ENCODE assay signal across 10 cellular contexts in genomic region chr3:134677196-134677986, GRCh38. TPM values are rescaled to one million over a fixed set of nuclear protein-coding genes. Genes with fewer than 3 reads are reported as not detected.
DNase-seq lines count a peak whose midpoint lies in the region; ATAC-seq, FAIRE-seq and TF ChIP-seq lines count a peak whose summit lies in the region.
"Had no signal": no experiment of that assay in that cellular context is flagged by ENCODE, and none has a peak within 500 bp of the region (broad histone marks: within the 10 kb centered on the region; RNA-seq: fewer than 3 reads in every experiment).

No MANE protein-coding gene starts in this region.

- TF ChIP-seq CTCF in GM13976 (IDR thresholded peaks at IDR 0.05; ENCODE audit: borderline replicate concordance, control extremely low read depth, extremely low read depth, insufficient read depth, missing control alignments) (peak; percentile 30), epithelial cell of esophagus (IDR thresholded peaks at IDR 0.05; ENCODE audit: insufficient read depth, low read depth, low read length, missing control alignments) (peak; percentile 21), parathyroid adenoma (IDR thresholded peaks at IDR 0.05) (peak; percentile 50)

- no peak for ATAC-seq in stimulated activated effector memory CD8-positive, alpha-beta T cell treated with anti-CD3 and anti-CD28 coated beads, Interleukin-12 subunit alpha, Interleukin-12 subunit beta, amount 100 ng/mL, for 72 hours
- no peak for ATAC-seq in HG03439 (IDR thresholded peaks at IDR 0.05; ENCODE audit: unreplicated experiment)

- H3K36me3 ChIP-seq in parathyroid adenoma (ENCODE audit: control insufficient read depth, insufficient read depth, low read length) = no peaks in the 10 kb centered on the region

- no peak overlapping the region for H3K27ac ChIP-seq in parathyroid adenoma

- no peak overlapping the region for H3K4me3 Mint-ChIP-seq in stimulated activated effector memory CD8-positive, alpha-beta T cell treated with anti-CD3 and anti-CD28 coated beads, Interleukin-12 subunit alpha, Interleukin-12 subunit beta, amount 100 ng/mL, for 72 hours
- H3K4me3 Mint-ChIP-seq: activated naive CD4-positive, alpha-beta T cell treated with anti-CD3 and anti-CD28 coated beads, Interleukin-2, amount 50 U/mL, for 24 hours had no signal

- no peaks in the 10 kb centered on the region for H3K36me3 Mint-ChIP-seq in stimulated activated effector memory CD8-positive, alpha-beta T cell treated with anti-CD3 and anti-CD28 coated beads, Interleukin-12 subunit alpha, Interleukin-12 subunit beta, amount 100 ng/mL, for 72 hours

- no peak for FAIRE-seq in frontal cortex (lab: Jason Lieb, UNC)

- H3K4me3 ChIP-seq in epithelial cell of esophagus (ENCODE audit: low read length) (no peak overlapping the region), parathyroid adenoma (ENCODE audit: low read depth, low read length) (no peak overlapping the region)

- no peaks in the 10 kb centered on the region for H3K27me3 ChIP-seq in parathyroid adenoma (ENCODE audit: control insufficient read depth, insufficient read depth, low read length)

- in situ Hi-C loops in GM13976 (cut with MboI; ENCODE audit: low sequenced_read_pairs, unreplicated experiment) = no loop called here

- H3K27ac Mint-ChIP-seq in stimulated activated effector memory CD8-positive, alpha-beta T cell treated with anti-CD3 and anti-CD28 coated beads, Interleukin-12 subunit alpha, Interleukin-12 subunit beta, amount 100 ng/mL, for 72 hours = no peak overlapping the region
- H3K27ac Mint-ChIP-seq: activated naive CD4-positive, alpha-beta T cell treated with anti-CD3 and anti-CD28 coated beads, Interleukin-2, amount 50 U/mL, for 24 hours had no signal

- H3K9me3 Mint-ChIP-seq in stimulated activated effector memory CD8-positive, alpha-beta T cell treated with anti-CD3 and anti-CD28 coated beads, Interleukin-12 subunit alpha, Interleukin-12 subunit beta, amount 100 ng/mL, for 72 hours = peaks cover 40% of the 10 kb centered on the region

- H3K79me2 ChIP-seq in parathyroid adenoma = no peaks in the 10 kb centered on the region

- no peaks in the 10 kb centered on the region for H3K4me1 ChIP-seq in parathyroid adenoma

- DNase-seq in GM13976 (ENCODE audit: low spot score) = peak; percentile 45
- DNase-seq in NAMALWA (ENCODE audit: low spot score) = peak; percentile 63
- DNase-seq in epithelial cell of esophagus (ENCODE audit: low read depth) = no peak
- DNase-seq in frontal cortex (ENCODE audit: low spot score in 2 of 2) = no peak
- DNase-seq in stimulated activated effector memory CD8-positive, alpha-beta T cell treated with anti-CD3 and anti-CD28 coated beads, Interleukin-12 subunit alpha, Interleukin-12 subunit beta, amount 100 ng/mL, for 72 hours (ENCODE audit: low spot score in 2 of 2) = no peak
- no peak for DNase-seq in posterior vena cava (ENCODE audit: low spot score)

- H3K9ac ChIP-seq in parathyroid adenoma = no peak overlapping the region

- intact Hi-C loops in posterior vena cava (cut with DNase I) = no loop called here

- H2AFZ ChIP-seq in parathyroid adenoma = no peak overlapping the region

- H3K4me1 Mint-ChIP-seq in stimulated activated effector memory CD8-positive, alpha-beta T cell treated with anti-CD3 and anti-CD28 coated beads, Interleukin-12 subunit alpha, Interleukin-12 subunit beta, amount 100 ng/mL, for 72 hours = no peaks in the 10 kb centered on the region
- H3K4me1 Mint-ChIP-seq: activated naive CD4-positive, alpha-beta T cell treated with anti-CD3 and anti-CD28 coated beads, Interleukin-2, amount 50 U/mL, for 24 hours had no signal

- no peak overlapping the region for H3K4me2 ChIP-seq in parathyroid adenoma (ENCODE audit: low read length)

- H3K9me3 ChIP-seq in parathyroid adenoma (ENCODE audit: control insufficient read depth, low read length) = no peaks in the 10 kb centered on the region

RNA-seq across cellular contexts. Expression of gene KY, which starts 26.6 kb away (rescaled TPM):
- total RNA-seq in frontal cortex = 0.41 TPM
- total RNA-seq in posterior vena cava = 1 to 10 TPM; 3.2 to 3.8 TPM
- total RNA-seq: HT1080 had no signal

Comparison
In these comparisons a context has a peak if more than half of its experiments do, and no peak if none do; other contexts are left out.
1. DNase-seq: peak in GM13976 (single experiment) and NAMALWA (single experiment); none in epithelial cell of esophagus (single experiment), frontal cortex (0 of 2), stimulated activated effector memory CD8-positive, alpha-beta T cell treated with anti-CD3 and anti-CD28 coated beads, Interleukin-12 subunit alpha, Interleukin-12 subunit beta, amount 100 ng/mL, for 72 hours (0 of 2) and posterior vena cava (single experiment).
2. Peak in every context shown above with its lines, with median percentiles within 50 percentile points of each other: CTCF ChIP-seq.